In genomic region chr7:128974241-128974934, GRCh38 we compare ENCODE assay signal across 1 cellular context.
TF ChIP-seq lines count a peak whose summit lies in the region.

No MANE protein-coding gene starts in this region.

TF ChIP-seq in SK-N-SH, 30 proteins besides CTCF, POLR2A, EP300 and RAD21 (continued from another document):
- TF ChIP-seq ZBTB33 (IDR thresholded peaks at IDR 0.05; ENCODE audit: borderline replicate concordance, low read depth), result no peak
- no peak for TF ChIP-seq SIN3A (IDR thresholded peaks at IDR 0.05; ENCODE audit: borderline replicate concordance, low read depth, low read length)
TF ChIP-seq in SK-N-SH: peak in this region for 0.
